In genomic region chr3:130658666-130659065, GRCh38 we compare ENCODE assay signal across 16 cellular contexts.
DNase-seq lines count a peak whose midpoint lies in the region; ATAC-seq, FAIRE-seq and TF ChIP-seq lines count a peak whose summit lies in the region.
"Had no signal": no experiment of that assay in that cellular context is flagged by ENCODE, and none has a peak within 500 bp of the region (broad histone marks: within the 10 kb centered on the region; RNA-seq: fewer than 3 reads in every experiment).

No MANE protein-coding gene starts in this region.

- H3K27me3 ChIP-seq in left ventricle myocardium inferior (ENCODE audit: low read depth) (no peaks in the 10 kb centered on the region), adrenal gland (no peaks in the 10 kb centered on the region), uterus (no peaks in the 10 kb centered on the region)
- H3K27me3 ChIP-seq: esophagus muscularis mucosa had no signal

- intact Hi-C loops in Right ventricle myocardium inferior (cut with DNase I) (no loop called here), left ventricle myocardium inferior (cut with micrococcal nuclease) (no loop called here), adrenal gland (cut with DNase I) (no loop called here), uterus (cut with DNase I; ENCODE audit: low total_unique reads) (no loop called here)

- H3K36me3 ChIP-seq in left ventricle myocardium inferior (peaks cover 11% of the 10 kb centered on the region), adrenal gland (replicated peaks in 1 of 2) (no peaks in the 10 kb centered on the region), uterus (no peaks in the 10 kb centered on the region)

- no peaks in the 10 kb centered on the region for H3K9me3 ChIP-seq in left ventricle myocardium inferior (replicated peaks)
- no peaks in the 10 kb centered on the region for H3K9me3 ChIP-seq in adrenal gland (replicated peaks in 1 of 3)
- H3K9me3 ChIP-seq in uterus: no peaks in the 10 kb centered on the region
- H3K9me3 ChIP-seq: A549, esophagus muscularis mucosa had no signal

- TF ChIP-seq POLR2A in adrenal gland (IDR thresholded peaks at IDR 0.05) (no peak), uterus (IDR thresholded peaks at IDR 0.05) (no peak)

- H3K4me3 ChIP-seq in left ventricle myocardium inferior (no peak overlapping the region), adrenal gland (no peak overlapping the region), uterus (no peak overlapping the region)
- H3K4me3 ChIP-seq: A549, esophagus muscularis mucosa had no signal

- FAIRE-seq in GM19239 (lab: Jason Lieb, UNC): no peak
- FAIRE-seq: A549, TTC549 had no signal

- ATAC-seq in Right ventricle myocardium inferior: peak; percentile 24
- ATAC-seq: A549, Panc1 had no signal

- H3K27ac ChIP-seq in left ventricle myocardium inferior (replicated peaks) (no peak overlapping the region), adrenal gland (no peak overlapping the region), uterus (peak overlapping the region in 1 of 2 donors; percentile 46)
- H3K27ac ChIP-seq: A549, esophagus muscularis mucosa had no signal

- DNase-seq in Right ventricle myocardium inferior (ENCODE audit: missing footprints) (no peak), left ventricle myocardium inferior (no peak), adrenal gland (peak in 5 of 7 donors; percentile 5 to 26 (median 24)), glomerular visceral epithelial cell (ENCODE audit: extremely low spot score) (peak; percentile 46), uterus (peak; percentile 44 to 50), AG08396 (ENCODE audit: low spot score) (no peak), T-helper 1 cell (no peak), GM19239 (ENCODE audit: insufficient read length, low spot score) (no peak)
- DNase-seq: anterior cingulate cortex; NCI-H1930; nucleus accumbens; stimulated activated CD4-positive, alpha-beta T cell treated with anti-CD3 and anti-CD28 coated beads, Interleukin-2, amount 100 ng/mL, for 48 hours had no signal

- TF ChIP-seq CTCF in left ventricle myocardium inferior (IDR thresholded peaks at IDR 0.05; ENCODE audit: borderline replicate concordance) (no peak), adrenal gland (IDR thresholded peaks at IDR 0.05) (no peak), uterus (IDR thresholded peaks at IDR 0.05) (no peak)

- H3K4me1 ChIP-seq in left ventricle myocardium inferior: peaks cover 28% of the 10 kb centered on the region
- H3K4me1 ChIP-seq in adrenal gland (replicated peaks in 1 of 2): no peaks in the 10 kb centered on the region
- peaks cover 4 to 16% of the 10 kb centered on the region in 2 donors for H3K4me1 ChIP-seq in uterus
- H3K4me1 ChIP-seq: A549 had no signal

- WGBS in adrenal gland, 4 donors: 64 to 79% (median 74%) methylated on average over 4 of the region's 4 CpGs

Comparison
In these comparisons a context has a peak if more than half of its experiments do, and no peak if none do; other contexts are left out.
1. DNase-seq: peak in adrenal gland (5 of 7), glomerular visceral epithelial cell (single experiment) and uterus (2 of 2); none in Right ventricle myocardium inferior (single experiment), left ventricle myocardium inferior (single experiment), AG08396 (single experiment), T-helper 1 cell (0 of 5) and GM19239 (single experiment).